Comparison of ENCODE assay signal across 9 cellular contexts in the genomic region with DNA sequence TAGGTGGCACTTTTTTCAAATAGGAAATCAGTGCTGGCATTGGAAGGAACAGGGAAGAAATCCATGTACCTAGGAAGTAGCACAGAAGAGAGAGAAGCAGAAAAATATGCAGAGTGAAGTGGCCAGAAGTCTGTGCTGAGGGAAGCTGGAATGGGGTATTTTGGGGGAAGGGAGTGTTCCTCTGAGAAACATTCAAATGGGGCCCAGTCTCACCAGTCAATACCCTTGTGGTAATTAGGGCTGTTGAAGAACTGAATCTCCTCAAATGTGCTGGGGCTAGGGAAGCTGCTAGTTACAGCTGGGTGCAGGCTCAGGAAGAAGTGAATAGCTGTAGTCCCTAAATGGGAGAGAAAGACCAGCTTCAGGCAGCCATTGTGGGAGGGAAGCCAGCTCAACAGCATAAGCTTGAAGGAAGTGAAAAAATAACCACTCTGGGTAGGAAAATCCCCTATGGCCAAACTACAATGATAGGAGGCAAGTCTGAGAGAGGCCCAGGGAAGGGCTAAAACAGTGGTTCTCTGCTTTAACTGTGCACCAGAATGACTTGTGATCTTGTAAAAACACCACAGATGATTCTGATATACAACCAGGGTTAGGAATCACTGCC. TPM values are rescaled to one million over a fixed set of nuclear protein-coding genes. Genes with fewer than 3 reads are reported as not detected.
A peak's percentile ranks its signal among the peaks of the same experiment; 100 is the strongest.
DNase-seq lines count a peak whose midpoint lies in the region; ATAC-seq and TF ChIP-seq lines count a peak whose summit lies in the region.
"Had no signal": no experiment of that assay in that cellular context is flagged by ENCODE, and none has a peak within 500 bp of the region (broad histone marks: within the 10 kb centered on the region; RNA-seq: fewer than 3 reads in every experiment).

No MANE protein-coding gene starts in this region.

- peaks cover 35% of the 10 kb centered on the region for H3K36me3 ChIP-seq in OCI-LY3 (replicated peaks; ENCODE audit: low read depth, low read length)

- no peak overlapping the region for H3K4me3 Mint-ChIP-seq in naive thymus-derived CD8-positive, alpha-beta T cell
- no peak overlapping the region for H3K4me3 Mint-ChIP-seq in progenitor cell of endocrine pancreas (ENCODE audit: low read depth)

- POLR2A ChIA-PET in naive thymus-derived CD8-positive, alpha-beta T cell (lab: Charles Lee) = interaction anchor here (7.7 kb wide), 1 partner anchor 17 kb away, joined by 70 read pairs; a partner anchor contains a TSS

- TF ChIP-seq CTCF in OCI-LY3 (IDR thresholded peaks at IDR 0.05; ENCODE audit: low read depth, low read length) (no peak), progenitor cell of endocrine pancreas (IDR thresholded peaks at IDR 0.05; ENCODE audit: unreplicated experiment) (no peak)

- peak overlapping the region; percentile 91 for H3K27ac ChIP-seq in OCI-LY3 (ENCODE audit: low read length)

- H3K9me3 ChIP-seq in OCI-LY3 (ENCODE audit: insufficient read depth, low read length) = no peaks in the 10 kb centered on the region

- H3K79me2 ChIP-seq in OCI-LY3 (ENCODE audit: low read length) = no peaks in the 10 kb centered on the region

- ATAC-seq in GM18502 (IDR thresholded peaks at IDR 0.05; ENCODE audit: poor library complexity, unreplicated experiment) (peak; percentile 75), GM21447 (IDR thresholded peaks at IDR 0.05; ENCODE audit: unreplicated experiment) (peak; percentile 77), GM18519 (IDR thresholded peaks at IDR 0.05; ENCODE audit: low FRiP score, unreplicated experiment) (no peak)
- no peak for ATAC-seq in naive thymus-derived CD8-positive, alpha-beta T cell

- peak overlapping the region; percentile 76 for H3K4me2 ChIP-seq in OCI-LY3 (ENCODE audit: low read length)

- H3K4me1 ChIP-seq in OCI-LY3 (ENCODE audit: low read length) = peaks cover 27% of the 10 kb centered on the region

- no peaks in the 10 kb centered on the region for H4K20me1 ChIP-seq in OCI-LY3 (ENCODE audit: insufficient read depth, low read length)

- H3K4me3 ChIP-seq in OCI-LY3 (ENCODE audit: low read length) = no peak overlapping the region

- peak overlapping the region; percentile 61; the same call in 1 of the 2 replicates for H3K9ac ChIP-seq in OCI-LY3 (ENCODE audit: low read length)

- H3K36me3 Mint-ChIP-seq in naive thymus-derived CD8-positive, alpha-beta T cell = peaks cover 5 to 83% (median 11%) of the 10 kb centered on the region in 3 donors
- H3K36me3 Mint-ChIP-seq in progenitor cell of endocrine pancreas (ENCODE audit: insufficient read depth) = peaks cover 14% of the 10 kb centered on the region

- H3K4me1 Mint-ChIP-seq in naive thymus-derived CD8-positive, alpha-beta T cell = peaks cover 29 to 54% (median 37%) of the 10 kb centered on the region in 4 donors
- no peaks in the 10 kb centered on the region for H3K4me1 Mint-ChIP-seq in progenitor cell of endocrine pancreas (ENCODE audit: low read depth)

- H2AFZ ChIP-seq in OCI-LY3 (ENCODE audit: low read depth, low read length) = no peak overlapping the region

- H3K27me3 Mint-ChIP-seq in naive thymus-derived CD8-positive, alpha-beta T cell = no peaks in the 10 kb centered on the region
- H3K27me3 Mint-ChIP-seq in progenitor cell of endocrine pancreas = no peaks in the 10 kb centered on the region

- H3K27ac Mint-ChIP-seq in naive thymus-derived CD8-positive, alpha-beta T cell = peak overlapping the region in 8 of 10 donors; percentile 24 to 92 (median 31)
- H3K27ac Mint-ChIP-seq in progenitor cell of endocrine pancreas = no peak overlapping the region

- no peak for DNase-seq in naive thymus-derived CD8-positive, alpha-beta T cell
- DNase-seq in DMS79 treated with DMSO at 0.1 percent for 48 hours (lab: John Stamatoyannopoulos, UW) (no peak), progenitor cell of endocrine pancreas (ENCODE audit: low spot score, unreplicated experiment) (no peak)
- DNase-seq: hypothalamus; stimulated activated CD4-positive, alpha-beta T cell treated with anti-CD3 and anti-CD28 coated beads, Interleukin-4, amount 100 ng/mL, for 24 hours had no signal

- H3K9me3 Mint-ChIP-seq in naive thymus-derived CD8-positive, alpha-beta T cell = no peaks in the 10 kb centered on the region
- no peaks in the 10 kb centered on the region for H3K9me3 Mint-ChIP-seq in progenitor cell of endocrine pancreas (ENCODE audit: low read depth)

- no peaks in the 10 kb centered on the region for H3K27me3 ChIP-seq in OCI-LY3 (ENCODE audit: low read depth, low read length)

RNA-seq across cellular contexts. Expression of a gene that starts 7.6 kb away (rescaled TPM):
- total RNA-seq in naive thymus-derived CD8-positive, alpha-beta T cell = 100 to 1,000 TPM; 101 to 112 TPM
- polyA plus RNA-seq in naive thymus-derived CD8-positive, alpha-beta T cell = 10 to 100 TPM; 13.4 to 34.3 (median 24.5) TPM
- total RNA-seq in progenitor cell of endocrine pancreas = 36.3 and 40.0 TPM in 2 replicates

RNA-seq across cellular contexts. Expression of a gene that starts 18.4 kb away (rescaled TPM):
- total RNA-seq in naive thymus-derived CD8-positive, alpha-beta T cell = 10 to 100 TPM; 79.0 to 79.9 TPM
- polyA plus RNA-seq in naive thymus-derived CD8-positive, alpha-beta T cell = 10 to 100 TPM; 12.3 to 18.5 (median 13.4) TPM
- 122 and 144 TPM in 2 replicates for total RNA-seq in progenitor cell of endocrine pancreas

RNA-seq across cellular contexts. Expression of a gene that starts 21.9 kb away (rescaled TPM):
- total RNA-seq in naive thymus-derived CD8-positive, alpha-beta T cell = 10 to 100 TPM; 19.9 to 22.1 TPM
- polyA plus RNA-seq in naive thymus-derived CD8-positive, alpha-beta T cell = 10 to 100 TPM; 32.2 to 44.6 (median 37.9) TPM
- total RNA-seq in progenitor cell of endocrine pancreas = 36.0 and 38.8 TPM in 2 replicates

RNA-seq across cellular contexts. Expression of a gene that starts 59.6 kb away (rescaled TPM):
- total RNA-seq in naive thymus-derived CD8-positive, alpha-beta T cell = 10 to 100 TPM; 72.2 to 72.7 TPM
- 10 to 100 TPM; 18.9 to 33.5 (median 25.9) TPM for polyA plus RNA-seq in naive thymus-derived CD8-positive, alpha-beta T cell
- 93.0 and 96.5 TPM in 2 replicates for total RNA-seq in progenitor cell of endocrine pancreas

Comparison
In these comparisons a context has a peak if more than half of its experiments do, and no peak if none do; other contexts are left out.
1. ATAC-seq: peak in GM18502 (single experiment) and GM21447 (single experiment); none in naive thymus-derived CD8-positive, alpha-beta T cell (0 of 2) and GM18519 (single experiment).